19 cellular contexts compared by ENCODE assay signal in genomic region chr22:26580240-26580962, GRCh38. TPM values are rescaled to one million over a fixed set of nuclear protein-coding genes. Genes with fewer than 3 reads are reported as not detected.
A peak's percentile ranks its signal among the peaks of the same experiment; 100 is the strongest.
DNase-seq lines count a peak whose midpoint lies in the region; ATAC-seq and TF ChIP-seq lines count a peak whose summit lies in the region.
"Had no signal": no experiment of that assay in that cellular context is flagged by ENCODE, and none has a peak within 500 bp of the region (broad histone marks: within the 10 kb centered on the region; RNA-seq: fewer than 3 reads in every experiment).

No MANE protein-coding gene starts in this region.

- no peak overlapping the region for H3K9ac ChIP-seq in KMS-11

- H3K79me2 ChIP-seq in KMS-11 (ENCODE audit: insufficient read depth, low read depth), result peaks cover 84% of the 10 kb centered on the region

- H3K4me3 Mint-ChIP-seq in T-helper 2 cell treated with Interferon-gamma antibody and Interleukin-4, amounts not matched to agents 5 μg/mL and 100 μg/mL, for 36 hours, result peak overlapping the region; percentile 65
- peak overlapping the region; percentile 77 for H3K4me3 Mint-ChIP-seq in activated naive CD8-positive, alpha-beta T cell treated with anti-CD3 and anti-CD28 coated beads for 36 hours
- H3K4me3 Mint-ChIP-seq in nephron progenitor cell, result no peak overlapping the region
- H3K4me3 Mint-ChIP-seq: neural crest cell had no signal

- H3K27ac Mint-ChIP-seq in T-helper 2 cell treated with Interferon-gamma antibody and Interleukin-4, amounts not matched to agents 5 μg/mL and 100 μg/mL, for 36 hours, result peak overlapping the region; percentile 84
- peak overlapping the region; percentile 93 for H3K27ac Mint-ChIP-seq in activated naive CD8-positive, alpha-beta T cell treated with anti-CD3 and anti-CD28 coated beads for 36 hours
- peak overlapping the region; percentile 6 for H3K27ac Mint-ChIP-seq in nephron progenitor cell

- no peaks in the 10 kb centered on the region for H3K27me3 Mint-ChIP-seq in T-helper 2 cell treated with Interferon-gamma antibody and Interleukin-4, amounts not matched to agents 5 μg/mL and 100 μg/mL, for 36 hours (ENCODE audit: low read depth)
- no peaks in the 10 kb centered on the region for H3K27me3 Mint-ChIP-seq in activated naive CD8-positive, alpha-beta T cell treated with anti-CD3 and anti-CD28 coated beads for 36 hours
- peaks cover 8% of the 10 kb centered on the region for H3K27me3 Mint-ChIP-seq in nephron progenitor cell (ENCODE audit: low read depth, poor library complexity)

- TF ChIP-seq CTCF in KMS-11 (conservative IDR thresholded peaks at IDR 0.05; ENCODE audit: low read depth, low read length) (no peak), nephron progenitor cell (IDR thresholded peaks at IDR 0.05) (no peak), breast epithelium (IDR thresholded peaks at IDR 0.05) (no peak)

- H3K9me3 ChIP-seq in breast epithelium, result no peaks in the 10 kb centered on the region
- H3K9me3 ChIP-seq: right lobe of liver had no signal

- intact Hi-C loops in breast epithelium (cut with DNase I; ENCODE audit: low total_unique reads), result no loop called here

- H3K4me3 ChIP-seq in KMS-11 (IDR thresholded peaks at IDR 0.05; ENCODE audit: insufficient read depth, low read depth, low read length), result no peak overlapping the region
- H3K4me3 ChIP-seq in breast epithelium, result no peak overlapping the region
- H3K4me3 ChIP-seq: right lobe of liver had no signal

- no peak for TF ChIP-seq POLR2A in breast epithelium (IDR thresholded peaks at IDR 0.05)

- H3K27ac ChIP-seq in KMS-11, result peak overlapping the region; percentile 56; the same call in 1 of the 2 replicates
- H3K27ac ChIP-seq in breast epithelium, result no peak overlapping the region
- H3K27ac ChIP-seq: right lobe of liver had no signal

- peaks cover 17% of the 10 kb centered on the region for H3K36me3 Mint-ChIP-seq in T-helper 2 cell treated with Interferon-gamma antibody and Interleukin-4, amounts not matched to agents 5 μg/mL and 100 μg/mL, for 36 hours (ENCODE audit: low read depth)
- H3K36me3 Mint-ChIP-seq in activated naive CD8-positive, alpha-beta T cell treated with anti-CD3 and anti-CD28 coated beads for 36 hours, result peaks cover 29% of the 10 kb centered on the region
- H3K36me3 Mint-ChIP-seq in nephron progenitor cell (ENCODE audit: low read depth), result peaks cover 16% of the 10 kb centered on the region

- DNase-seq in T-helper 2 cell treated with Interferon-gamma antibody and Interleukin-4, amounts not matched to agents 5 μg/mL and 100 μg/mL, for 36 hours (ENCODE audit: low spot score), result no peak
- DNase-seq in T-helper 2 cell (no peak), nephron progenitor cell (no peak), breast epithelium (ENCODE audit: low spot score in 2 of 2) (no peak), C1 segment of cervical spinal cord (lab: John Stamatoyannopoulos, UW) (no peak)
- no peak for DNase-seq in activated naive CD8-positive, alpha-beta T cell treated with anti-CD3 and anti-CD28 coated beads for 36 hours
- DNase-seq: activated CD8-positive, alpha-beta memory T cell treated with anti-CD3 and anti-CD28 coated beads, Interleukin-2, amount 50 U/mL, for 48 hours; dermis blood vessel endothelial cell; hypothalamus; MV-4-11; NCI-H2171; right lobe of liver; SHP77 treated with DMSO at 0.1 percent for 48 hours; stimulated activated CD4-positive, alpha-beta T cell treated with anti-CD3 and anti-CD28 coated beads, Interleukin-4, amount 100 ng/mL, for 1 hour had no signal

- H3K9me3 Mint-ChIP-seq in T-helper 2 cell treated with Interferon-gamma antibody and Interleukin-4, amounts not matched to agents 5 μg/mL and 100 μg/mL, for 36 hours, result no peaks in the 10 kb centered on the region
- no peaks in the 10 kb centered on the region for H3K9me3 Mint-ChIP-seq in activated naive CD8-positive, alpha-beta T cell treated with anti-CD3 and anti-CD28 coated beads for 36 hours
- no peaks in the 10 kb centered on the region for H3K9me3 Mint-ChIP-seq in nephron progenitor cell
- H3K9me3 Mint-ChIP-seq: neural crest cell had no signal

- H2AFZ ChIP-seq in KMS-11 (ENCODE audit: low read depth), result no peak overlapping the region

- H3K4me1 Mint-ChIP-seq in T-helper 2 cell treated with Interferon-gamma antibody and Interleukin-4, amounts not matched to agents 5 μg/mL and 100 μg/mL, for 36 hours (ENCODE audit: low read depth), result peaks cover 33% of the 10 kb centered on the region
- peaks cover 62% of the 10 kb centered on the region for H3K4me1 Mint-ChIP-seq in activated naive CD8-positive, alpha-beta T cell treated with anti-CD3 and anti-CD28 coated beads for 36 hours
- H3K4me1 Mint-ChIP-seq in nephron progenitor cell, result peaks cover 32% of the 10 kb centered on the region

- ATAC-seq in GM19351 (IDR thresholded peaks at IDR 0.05; ENCODE audit: unreplicated experiment), result no peak

- no peaks in the 10 kb centered on the region for H3K36me3 ChIP-seq in KMS-11 (ENCODE audit: insufficient read depth)
- H3K36me3 ChIP-seq in breast epithelium, result no peaks in the 10 kb centered on the region

- H3K4me1 ChIP-seq in KMS-11 (ENCODE audit: low read depth, poor library complexity, severe bottlenecking) (peaks cover 56% of the 10 kb centered on the region), breast epithelium (no peaks in the 10 kb centered on the region)

- H3K27me3 ChIP-seq in KMS-11 (ENCODE audit: insufficient read depth, low read depth) (no peaks in the 10 kb centered on the region), breast epithelium (no peaks in the 10 kb centered on the region)
- H3K27me3 ChIP-seq: right lobe of liver had no signal

- H4K20me1 ChIP-seq in KMS-11 (ENCODE audit: insufficient read depth), result no peaks in the 10 kb centered on the region

- peak overlapping the region; percentile 71; the same call in 1 of the 2 replicates for H3K4me2 ChIP-seq in KMS-11

RNA-seq across cellular contexts. Expression of gene TPST2, which starts 9.5 kb away (rescaled TPM):
- total RNA-seq in activated naive CD8-positive, alpha-beta T cell treated with anti-CD3 and anti-CD28 coated beads for 36 hours, result 10 to 100 TPM; 32.1 to 35.0 TPM
- 10 to 100 TPM; 36.6 to 81.9 (median 59.8) TPM for total RNA-seq in breast epithelium

RNA-seq across cellular contexts. Expression of gene CRYBB1, which starts 37.4 kb away (rescaled TPM):
- not detected for total RNA-seq in activated naive CD8-positive, alpha-beta T cell treated with anti-CD3 and anti-CD28 coated beads for 36 hours
- 1 to 10 TPM in 1 of 3 donors, not detected in 2; 2.6 TPM for total RNA-seq in breast epithelium
- total RNA-seq: dermis blood vessel endothelial cell, fibroblast of lung, neural crest cell had no signal

RNA-seq across cellular contexts. Expression of gene CRYBA4, which starts 41.4 kb away (rescaled TPM):
- total RNA-seq in activated naive CD8-positive, alpha-beta T cell treated with anti-CD3 and anti-CD28 coated beads for 36 hours, result not detected
- total RNA-seq in breast epithelium, result not detected
- total RNA-seq: dermis blood vessel endothelial cell, fibroblast of lung, liver, neural crest cell, right lobe of liver had no signal

Comparison
In these comparisons a context has a peak if more than half of its experiments do, and no peak if none do; other contexts are left out.
1. H3K27ac Mint-ChIP-seq: peak in every context shown above with its lines; median percentile 93 in activated naive CD8-positive, alpha-beta T cell treated with anti-CD3 and anti-CD28 coated beads for 36 hours; 84 in T-helper 2 cell treated with Interferon-gamma antibody and Interleukin-4, amounts not matched to agents 5 μg/mL and 100 μg/mL, for 36 hours; 6 in nephron progenitor cell.